Comparison of ENCODE assay signal across 1 cellular context in the genomic region with DNA sequence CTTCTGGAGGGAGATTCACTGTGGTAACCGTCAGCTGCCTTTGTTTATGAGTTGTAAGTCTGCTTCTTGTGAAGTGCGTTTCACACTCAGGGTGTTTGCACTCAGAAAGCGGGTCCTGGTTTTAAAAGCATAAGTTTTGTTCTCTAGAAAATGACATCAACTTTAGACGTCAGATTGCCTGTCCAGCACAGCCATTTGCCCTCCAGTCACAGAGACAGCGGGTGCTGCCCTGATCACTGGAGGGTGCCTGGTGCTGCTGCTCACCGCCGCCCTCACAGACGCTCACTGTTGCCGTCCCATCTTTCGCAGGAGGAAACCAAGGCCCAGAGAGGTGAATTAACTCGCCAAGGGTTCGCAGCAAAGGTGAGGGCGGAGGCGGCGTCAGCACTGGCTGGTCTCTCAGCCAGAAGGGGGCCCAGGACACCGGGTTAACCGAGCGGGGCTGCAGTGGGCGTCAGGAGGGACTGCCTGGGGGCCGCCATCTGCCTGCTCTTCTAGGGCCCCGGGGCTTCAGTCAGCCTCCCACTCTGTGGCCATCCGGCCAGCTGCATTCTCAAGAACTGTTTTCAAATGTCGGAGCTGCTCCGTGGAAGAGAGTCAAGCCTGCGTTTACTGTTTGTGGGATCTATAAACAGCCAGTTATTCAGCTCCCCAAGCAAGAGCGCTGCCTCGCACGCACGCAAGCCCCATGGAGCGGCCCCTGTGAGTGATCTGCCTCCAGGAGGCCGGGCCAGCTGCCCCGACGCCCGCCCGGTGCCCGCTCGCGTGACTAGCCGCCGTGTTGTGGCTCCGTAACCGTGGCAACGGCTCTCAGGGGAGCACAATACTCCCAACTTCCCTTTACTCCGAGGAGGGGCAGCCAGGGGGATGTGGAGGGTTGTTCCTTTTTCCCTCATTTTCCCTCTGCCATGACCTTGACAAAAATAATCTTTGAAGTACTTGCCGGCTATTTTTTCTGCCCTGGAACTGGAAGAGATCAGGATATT.
A peak's percentile ranks its signal among the peaks of the same experiment; 100 is the strongest.
TF ChIP-seq lines count a peak whose summit lies in the region.

No MANE protein-coding gene starts in this region.

TF ChIP-seq in HEK293, 187 proteins besides CTCF, POLR2A, EP300 and RAD21 (continued from another document and continues in another):
- TF ChIP-seq KLF10 (tag by site-specific recombination; IDR thresholded peaks at IDR 0.05) (no peak; the same call in 1 of the 2 replicates), ZNF768 (tag by site-specific recombination; IDR thresholded peaks at IDR 0.05) (peak; percentile 65), ZSCAN23 (tag by site-specific recombination; IDR thresholded peaks at IDR 0.05) (no peak), ZNF239 (tag by site-specific recombination; IDR thresholded peaks at IDR 0.05) (no peak), ZNF549 (tag by site-specific recombination; IDR thresholded peaks at IDR 0.05) (no peak), ZNF10 (tag by site-specific recombination; IDR thresholded peaks at IDR 0.05) (no peak), ZNF791 (tag by site-specific recombination; IDR thresholded peaks at IDR 0.05) (no peak), KLF1 (tag by site-specific recombination; IDR thresholded peaks at IDR 0.05) (peak; percentile 66), ZNF660 (tag by site-specific recombination; IDR thresholded peaks at IDR 0.05) (peak; percentile 100), BCL6B (tag by site-specific recombination; IDR thresholded peaks at IDR 0.05) (no peak), SP7 (tag by site-specific recombination; IDR thresholded peaks at IDR 0.05) (peak; percentile 92), ZNF510 (tag by site-specific recombination; IDR thresholded peaks at IDR 0.05; ENCODE audit: insufficient replicate concordance) (no peak), ZNF169 (tag by site-specific recombination; IDR thresholded peaks at IDR 0.05) (no peak), TCF7L2 (IDR thresholded peaks at IDR 0.05; ENCODE audit: borderline replicate concordance, low read depth, low read length) (peak; percentile 91), ZBTB20 (tag by site-specific recombination; IDR thresholded peaks at IDR 0.05) (peak; percentile 98), ZNF747 (tag by site-specific recombination; IDR thresholded peaks at IDR 0.05) (no peak), ZNF26 (tag by site-specific recombination; IDR thresholded peaks at IDR 0.05) (no peak), ZNF585B (tag by site-specific recombination; IDR thresholded peaks at IDR 0.05) (no peak), ZNF398 (tag by site-specific recombination; IDR thresholded peaks at IDR 0.05) (peak; percentile 91), ZNF391 (tag by site-specific recombination; IDR thresholded peaks at IDR 0.05; ENCODE audit: borderline replicate concordance, low read depth) (peak; percentile 16; the same call in 1 of the 2 replicates), ZSCAN30 (tag by site-specific recombination; IDR thresholded peaks at IDR 0.05) (peak; percentile 91), ZNF571 (tag by site-specific recombination; IDR thresholded peaks at IDR 0.05) (no peak), ZBTB48 (tag by site-specific recombination; IDR thresholded peaks at IDR 0.05) (peak; percentile 84), ZBTB21 (tag by site-specific recombination; IDR thresholded peaks at IDR 0.05) (peak; percentile 9), ZNF19 (tag by site-specific recombination; IDR thresholded peaks at IDR 0.05; ENCODE audit: low read depth) (no peak), ZNF221 (tag by site-specific recombination; IDR thresholded peaks at IDR 0.05; ENCODE audit: borderline replicate concordance) (no peak), ZNF785 (tag by site-specific recombination; IDR thresholded peaks at IDR 0.05) (no peak), ZNF600 (tag by site-specific recombination; IDR thresholded peaks at IDR 0.05) (peak; percentile 91), ZNF138 (tag by site-specific recombination; IDR thresholded peaks at IDR 0.05; ENCODE audit: borderline replicate concordance) (no peak), ZNF146 (tag by site-specific recombination; IDR thresholded peaks at IDR 0.05) (no peak), ZFP41 (tag by site-specific recombination; IDR thresholded peaks at IDR 0.05; ENCODE audit: borderline replicate concordance) (no peak), ZNF112 (tag by site-specific recombination; IDR thresholded peaks at IDR 0.05) (no peak), ZNF580 (tag by site-specific recombination; IDR thresholded peaks at IDR 0.05) (no peak), ZNF548 (tag by site-specific recombination; IDR thresholded peaks at IDR 0.05) (no peak), ZNF394 (tag by site-specific recombination; IDR thresholded peaks at IDR 0.05; ENCODE audit: borderline replicate concordance) (peak; percentile 77; the same call in 1 of the 2 replicates), KLF7 (tag by site-specific recombination; IDR thresholded peaks at IDR 0.05; ENCODE audit: borderline replicate concordance) (peak; percentile 35; the same call in 1 of the 2 replicates), ZNF266 (tag by site-specific recombination; IDR thresholded peaks at IDR 0.05; ENCODE audit: low read depth) (no peak)
- TF ChIP-seq, protein P1, sequence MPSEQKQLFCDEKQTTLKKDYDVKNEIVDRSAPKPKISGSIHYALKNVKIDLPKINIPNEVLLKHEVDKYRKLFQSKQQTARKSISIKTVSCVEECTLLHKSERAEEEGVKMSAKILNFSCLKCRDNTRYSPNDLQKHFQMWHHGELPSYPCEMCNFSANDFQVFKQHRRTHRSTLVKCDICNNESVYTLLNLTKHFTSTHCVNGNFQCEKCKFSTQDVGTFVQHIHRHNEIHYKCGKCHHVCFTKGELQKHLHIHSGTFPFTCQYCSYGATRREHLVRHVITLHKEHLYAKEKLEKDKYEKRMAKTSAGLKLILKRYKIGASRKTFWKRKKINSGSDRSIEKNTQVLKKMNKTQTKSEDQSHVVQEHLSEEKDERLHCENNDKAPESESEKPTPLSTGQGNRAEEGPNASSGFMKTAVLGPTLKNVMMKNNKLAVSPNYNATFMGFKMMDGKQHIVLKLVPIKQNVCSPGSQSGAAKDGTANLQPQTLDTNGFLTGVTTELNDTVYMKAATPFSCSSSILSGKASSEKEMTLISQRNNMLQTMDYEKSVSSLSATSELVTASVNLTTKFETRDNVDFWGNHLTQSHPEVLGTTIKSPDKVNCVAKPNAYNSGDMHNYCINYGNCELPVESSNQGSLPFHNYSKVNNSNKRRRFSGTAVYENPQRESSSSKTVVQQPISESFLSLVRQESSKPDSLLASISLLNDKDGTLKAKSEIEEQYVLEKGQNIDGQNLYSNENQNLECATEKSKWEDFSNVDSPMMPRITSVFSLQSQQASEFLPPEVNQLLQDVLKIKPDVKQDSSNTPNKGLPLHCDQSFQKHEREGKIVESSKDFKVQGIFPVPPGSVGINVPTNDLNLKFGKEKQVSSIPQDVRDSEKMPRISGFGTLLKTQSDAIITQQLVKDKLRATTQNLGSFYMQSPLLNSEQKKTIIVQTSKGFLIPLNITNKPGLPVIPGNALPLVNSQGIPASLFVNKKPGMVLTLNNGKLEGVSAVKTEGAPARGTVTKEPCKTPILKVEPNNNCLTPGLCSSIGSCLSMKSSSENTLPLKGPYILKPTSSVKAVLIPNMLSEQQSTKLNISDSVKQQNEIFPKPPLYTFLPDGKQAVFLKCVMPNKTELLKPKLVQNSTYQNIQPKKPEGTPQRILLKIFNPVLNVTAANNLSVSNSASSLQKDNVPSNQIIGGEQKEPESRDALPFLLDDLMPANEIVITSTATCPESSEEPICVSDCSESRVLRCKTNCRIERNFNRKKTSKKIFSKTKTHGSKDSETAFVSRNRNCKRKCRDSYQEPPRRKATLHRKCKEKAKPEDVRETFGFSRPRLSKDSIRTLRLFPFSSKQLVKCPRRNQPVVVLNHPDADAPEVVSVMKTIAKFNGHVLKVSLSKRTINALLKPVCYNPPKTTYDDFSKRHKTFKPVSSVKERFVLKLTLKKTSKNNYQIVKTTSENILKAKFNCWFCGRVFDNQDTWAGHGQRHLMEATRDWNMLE (tag by site-specific recombination; conservative IDR thresholded peaks at IDR 0.05; ENCODE audit: low read depth) = no peak
- TF ChIP-seq, protein P2, sequence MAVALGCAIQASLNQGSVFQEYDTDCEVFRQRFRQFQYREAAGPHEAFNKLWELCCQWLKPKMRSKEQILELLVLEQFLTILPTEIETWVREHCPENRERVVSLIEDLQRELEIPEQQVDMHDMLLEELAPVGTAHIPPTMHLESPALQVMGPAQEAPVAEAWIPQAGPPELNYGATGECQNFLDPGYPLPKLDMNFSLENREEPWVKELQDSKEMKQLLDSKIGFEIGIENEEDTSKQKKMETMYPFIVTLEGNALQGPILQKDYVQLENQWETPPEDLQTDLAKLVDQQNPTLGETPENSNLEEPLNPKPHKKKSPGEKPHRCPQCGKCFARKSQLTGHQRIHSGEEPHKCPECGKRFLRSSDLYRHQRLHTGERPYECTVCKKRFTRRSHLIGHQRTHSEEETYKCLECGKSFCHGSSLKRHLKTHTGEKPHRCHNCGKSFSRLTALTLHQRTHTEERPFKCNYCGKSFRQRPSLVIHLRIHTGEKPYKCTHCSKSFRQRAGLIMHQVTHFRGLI (tag by site-specific recombination; IDR thresholded peaks at IDR 0.05) = peak; percentile 53; the same call in 1 of the 2 replicates
- TF ChIP-seq, protein P3, sequence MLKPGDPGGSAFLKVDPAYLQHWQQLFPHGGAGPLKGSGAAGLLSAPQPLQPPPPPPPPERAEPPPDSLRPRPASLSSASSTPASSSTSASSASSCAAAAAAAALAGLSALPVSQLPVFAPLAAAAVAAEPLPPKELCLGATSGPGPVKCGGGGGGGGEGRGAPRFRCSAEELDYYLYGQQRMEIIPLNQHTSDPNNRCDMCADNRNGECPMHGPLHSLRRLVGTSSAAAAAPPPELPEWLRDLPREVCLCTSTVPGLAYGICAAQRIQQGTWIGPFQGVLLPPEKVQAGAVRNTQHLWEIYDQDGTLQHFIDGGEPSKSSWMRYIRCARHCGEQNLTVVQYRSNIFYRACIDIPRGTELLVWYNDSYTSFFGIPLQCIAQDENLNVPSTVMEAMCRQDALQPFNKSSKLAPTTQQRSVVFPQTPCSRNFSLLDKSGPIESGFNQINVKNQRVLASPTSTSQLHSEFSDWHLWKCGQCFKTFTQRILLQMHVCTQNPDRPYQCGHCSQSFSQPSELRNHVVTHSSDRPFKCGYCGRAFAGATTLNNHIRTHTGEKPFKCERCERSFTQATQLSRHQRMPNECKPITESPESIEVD (tag by site-specific recombination; IDR thresholded peaks at IDR 0.05) = peak; percentile 58; the same call in 1 of the 2 replicates
- TF ChIP-seq, protein P4, sequence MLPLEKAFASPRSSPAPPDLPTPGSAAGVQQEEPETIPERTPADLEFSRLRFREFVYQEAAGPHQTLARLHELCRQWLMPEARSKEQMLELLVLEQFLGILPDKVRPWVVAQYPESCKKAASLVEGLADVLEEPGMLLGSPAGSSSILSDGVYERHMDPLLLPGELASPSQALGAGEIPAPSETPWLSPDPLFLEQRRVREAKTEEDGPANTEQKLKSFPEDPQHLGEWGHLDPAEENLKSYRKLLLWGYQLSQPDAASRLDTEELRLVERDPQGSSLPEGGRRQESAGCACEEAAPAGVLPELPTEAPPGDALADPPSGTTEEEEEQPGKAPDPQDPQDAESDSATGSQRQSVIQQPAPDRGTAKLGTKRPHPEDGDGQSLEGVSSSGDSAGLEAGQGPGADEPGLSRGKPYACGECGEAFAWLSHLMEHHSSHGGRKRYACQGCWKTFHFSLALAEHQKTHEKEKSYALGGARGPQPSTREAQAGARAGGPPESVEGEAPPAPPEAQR (tag by site-specific recombination; IDR thresholded peaks at IDR 0.05) = no peak
- TF ChIP-seq, protein P5, sequence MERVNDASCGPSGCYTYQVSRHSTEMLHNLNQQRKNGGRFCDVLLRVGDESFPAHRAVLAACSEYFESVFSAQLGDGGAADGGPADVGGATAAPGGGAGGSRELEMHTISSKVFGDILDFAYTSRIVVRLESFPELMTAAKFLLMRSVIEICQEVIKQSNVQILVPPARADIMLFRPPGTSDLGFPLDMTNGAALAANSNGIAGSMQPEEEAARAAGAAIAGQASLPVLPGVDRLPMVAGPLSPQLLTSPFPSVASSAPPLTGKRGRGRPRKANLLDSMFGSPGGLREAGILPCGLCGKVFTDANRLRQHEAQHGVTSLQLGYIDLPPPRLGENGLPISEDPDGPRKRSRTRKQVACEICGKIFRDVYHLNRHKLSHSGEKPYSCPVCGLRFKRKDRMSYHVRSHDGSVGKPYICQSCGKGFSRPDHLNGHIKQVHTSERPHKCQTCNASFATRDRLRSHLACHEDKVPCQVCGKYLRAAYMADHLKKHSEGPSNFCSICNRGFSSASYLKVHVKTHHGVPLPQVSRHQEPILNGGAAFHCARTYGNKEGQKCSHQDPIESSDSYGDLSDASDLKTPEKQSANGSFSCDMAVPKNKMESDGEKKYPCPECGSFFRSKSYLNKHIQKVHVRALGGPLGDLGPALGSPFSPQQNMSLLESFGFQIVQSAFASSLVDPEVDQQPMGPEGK (tag by site-specific recombination; IDR thresholded peaks at IDR 0.05) = peak; percentile 95
